In genomic region chr19:55398200-55398947, GRCh38 we compare ENCODE assay signal across 11 cellular contexts. TPM values are rescaled to one million over a fixed set of nuclear protein-coding genes. Genes with fewer than 3 reads are reported as not detected.
DNase-seq lines count a peak whose midpoint lies in the region; ATAC-seq lines count a peak whose summit lies in the region.
"Had no signal": no experiment of that assay in that cellular context is flagged by ENCODE, and none has a peak within 500 bp of the region (broad histone marks: within the 10 kb centered on the region; RNA-seq: fewer than 3 reads in every experiment).

No MANE protein-coding gene starts in this region.

- CTCF ChIA-PET in activated CD8-positive, alpha-beta memory T cell treated with anti-CD3 and anti-CD28 coated beads, Interleukin-2, amount 10 ng/mL, durations not matched to agents 7 days and 5 days (lab: Charles Lee), result no interaction called here

- H3K27me3 Mint-ChIP-seq in activated CD8-positive, alpha-beta memory T cell treated with anti-CD3 and anti-CD28 coated beads, Interleukin-2, amount 10 ng/mL, durations not matched to agents 7 days and 5 days, result no peaks in the 10 kb centered on the region
- no peaks in the 10 kb centered on the region for H3K27me3 Mint-ChIP-seq in T-helper 2 cell treated with Interferon-gamma antibody and Interleukin-4, amounts not matched to agents 5 μg/mL and 100 μg/mL, for 36 hours (ENCODE audit: low read depth)
- H3K27me3 Mint-ChIP-seq in stimulated activated naive B cell treated with anti-CD40 and anti-IgM and Interleukin-4, amounts not matched to agents 10 μg/mL and 1 μg/mL and 100 μg/mL, for 72 hours, result no peaks in the 10 kb centered on the region

- H3K9me3 Mint-ChIP-seq in activated CD8-positive, alpha-beta memory T cell treated with anti-CD3 and anti-CD28 coated beads, Interleukin-2, amount 10 ng/mL, durations not matched to agents 7 days and 5 days (ENCODE audit: low read depth), result no peaks in the 10 kb centered on the region
- no peaks in the 10 kb centered on the region for H3K9me3 Mint-ChIP-seq in T-helper 2 cell treated with Interferon-gamma antibody and Interleukin-4, amounts not matched to agents 5 μg/mL and 100 μg/mL, for 36 hours
- no peaks in the 10 kb centered on the region for H3K9me3 Mint-ChIP-seq in stimulated activated naive B cell treated with anti-CD40 and anti-IgM and Interleukin-4, amounts not matched to agents 10 μg/mL and 1 μg/mL and 100 μg/mL, for 72 hours

- ATAC-seq in activated CD8-positive, alpha-beta memory T cell treated with anti-CD3 and anti-CD28 coated beads, Interleukin-2, amount 10 ng/mL, durations not matched to agents 7 days and 5 days, result peak; percentile 43
- ATAC-seq in stimulated activated naive B cell treated with anti-CD40 and anti-IgM and Interleukin-4, amounts not matched to agents 10 μg/mL and 1 μg/mL and 100 μg/mL, for 72 hours (replicated peaks), result peak in 1 of 2 donors; percentile 34
- ATAC-seq in HG03025 (IDR thresholded peaks at IDR 0.05; ENCODE audit: low FRiP score, unreplicated experiment), result no peak
- ATAC-seq: sciatic nerve had no signal

- H3K36me3 Mint-ChIP-seq in activated CD8-positive, alpha-beta memory T cell treated with anti-CD3 and anti-CD28 coated beads, Interleukin-2, amount 10 ng/mL, durations not matched to agents 7 days and 5 days, result peaks cover 30% of the 10 kb centered on the region
- peaks cover 32% of the 10 kb centered on the region for H3K36me3 Mint-ChIP-seq in T-helper 2 cell treated with Interferon-gamma antibody and Interleukin-4, amounts not matched to agents 5 μg/mL and 100 μg/mL, for 36 hours (ENCODE audit: low read depth)
- H3K36me3 Mint-ChIP-seq in stimulated activated naive B cell treated with anti-CD40 and anti-IgM and Interleukin-4, amounts not matched to agents 10 μg/mL and 1 μg/mL and 100 μg/mL, for 72 hours, result peaks cover 12 to 38% of the 10 kb centered on the region in 2 donors

- DNase-seq in activated CD8-positive, alpha-beta memory T cell treated with anti-CD3 and anti-CD28 coated beads, Interleukin-2, amount 10 ng/mL, durations not matched to agents 7 days and 5 days, result no peak
- no peak for DNase-seq in activated CD8-positive, alpha-beta memory T cell treated with anti-CD3 and anti-CD28 coated beads, Interleukin-2, amount 50 U/mL, for 48 hours
- no peak for DNase-seq in T-helper 2 cell treated with Interferon-gamma antibody and Interleukin-4, amounts not matched to agents 5 μg/mL and 100 μg/mL, for 36 hours (ENCODE audit: low spot score)
- DNase-seq in stimulated activated naive B cell treated with anti-CD40 and anti-IgM and Interleukin-4, amounts not matched to agents 10 μg/mL and 1 μg/mL and 100 μg/mL, for 72 hours, result no peak
- DNase-seq in caudate nucleus (lab: John Stamatoyannopoulos, UW), result no peak
- DNase-seq: cerebellar nuclear complex; NCI-H1417; NK-92 treated with Interleukin-12 subunit alpha and Interleukin-12 subunit beta, amount 100 ng/mL, for 24 hours had no signal

- H3K27ac Mint-ChIP-seq in activated CD8-positive, alpha-beta memory T cell treated with anti-CD3 and anti-CD28 coated beads, Interleukin-2, amount 10 ng/mL, durations not matched to agents 7 days and 5 days, result peak overlapping the region; percentile 88
- H3K27ac Mint-ChIP-seq in T-helper 2 cell treated with Interferon-gamma antibody and Interleukin-4, amounts not matched to agents 5 μg/mL and 100 μg/mL, for 36 hours, result peak overlapping the region; percentile 74
- peak overlapping the region; percentile 17 for H3K27ac Mint-ChIP-seq in stimulated activated naive B cell treated with anti-CD40 and anti-IgM and Interleukin-4, amounts not matched to agents 10 μg/mL and 1 μg/mL and 100 μg/mL, for 72 hours

- no peak overlapping the region for H3K27ac ChIP-seq in caudate nucleus (ENCODE audit: low read depth, low read length)

- H3K4me1 Mint-ChIP-seq in activated CD8-positive, alpha-beta memory T cell treated with anti-CD3 and anti-CD28 coated beads, Interleukin-2, amount 10 ng/mL, durations not matched to agents 7 days and 5 days, result peaks cover 38% of the 10 kb centered on the region
- peaks cover 14% of the 10 kb centered on the region for H3K4me1 Mint-ChIP-seq in T-helper 2 cell treated with Interferon-gamma antibody and Interleukin-4, amounts not matched to agents 5 μg/mL and 100 μg/mL, for 36 hours (ENCODE audit: low read depth)
- H3K4me1 Mint-ChIP-seq in stimulated activated naive B cell treated with anti-CD40 and anti-IgM and Interleukin-4, amounts not matched to agents 10 μg/mL and 1 μg/mL and 100 μg/mL, for 72 hours, result peaks cover 3 to 14% of the 10 kb centered on the region in 2 donors

- H3K4me3 Mint-ChIP-seq in activated CD8-positive, alpha-beta memory T cell treated with anti-CD3 and anti-CD28 coated beads, Interleukin-2, amount 10 ng/mL, durations not matched to agents 7 days and 5 days, result peak overlapping the region; percentile 59
- H3K4me3 Mint-ChIP-seq in T-helper 2 cell treated with Interferon-gamma antibody and Interleukin-4, amounts not matched to agents 5 μg/mL and 100 μg/mL, for 36 hours, result peak overlapping the region; percentile 7
- no peak overlapping the region for H3K4me3 Mint-ChIP-seq in stimulated activated naive B cell treated with anti-CD40 and anti-IgM and Interleukin-4, amounts not matched to agents 10 μg/mL and 1 μg/mL and 100 μg/mL, for 72 hours

RNA-seq across cellular contexts. Expression of gene UBE2S, which starts 9.2 kb away (rescaled TPM):
- 100 to 1,000 TPM; 311 to 421 TPM for total RNA-seq in activated CD8-positive, alpha-beta memory T cell treated with anti-CD3 and anti-CD28 coated beads, Interleukin-2, amount 10 ng/mL, durations not matched to agents 7 days and 5 days

RNA-seq across cellular contexts. Expression of gene RPL28, which starts 12.6 kb away (rescaled TPM):
- 1,000 to 10,000 TPM; 2,244 to 2,759 TPM for total RNA-seq in activated CD8-positive, alpha-beta memory T cell treated with anti-CD3 and anti-CD28 coated beads, Interleukin-2, amount 10 ng/mL, durations not matched to agents 7 days and 5 days

RNA-seq across cellular contexts. Expression of gene TMEM238, which starts 14.3 kb away (rescaled TPM):
- 10 to 100 TPM; 14.1 to 23.0 TPM for total RNA-seq in activated CD8-positive, alpha-beta memory T cell treated with anti-CD3 and anti-CD28 coated beads, Interleukin-2, amount 10 ng/mL, durations not matched to agents 7 days and 5 days
- total RNA-seq: urinary bladder had no signal

RNA-seq across cellular contexts. Expression of gene TMEM190, which starts 21.7 kb away (rescaled TPM):
- total RNA-seq in activated CD8-positive, alpha-beta memory T cell treated with anti-CD3 and anti-CD28 coated beads, Interleukin-2, amount 10 ng/mL, durations not matched to agents 7 days and 5 days, result not detected
- total RNA-seq: sciatic nerve, urinary bladder had no signal

RNA-seq across cellular contexts. Expression of gene IL11, which starts 28.1 kb away (rescaled TPM):
- total RNA-seq in activated CD8-positive, alpha-beta memory T cell treated with anti-CD3 and anti-CD28 coated beads, Interleukin-2, amount 10 ng/mL, durations not matched to agents 7 days and 5 days, result under 1 TPM; 0.50 to 0.68 TPM

Comparison
In these comparisons a context has a peak if more than half of its experiments do, and no peak if none do; other contexts are left out.
1. H3K27ac Mint-ChIP-seq: peak in every context shown above with its lines; median percentile 88 in activated CD8-positive, alpha-beta memory T cell treated with anti-CD3 and anti-CD28 coated beads, Interleukin-2, amount 10 ng/mL, durations not matched to agents 7 days and 5 days; 74 in T-helper 2 cell treated with Interferon-gamma antibody and Interleukin-4, amounts not matched to agents 5 μg/mL and 100 μg/mL, for 36 hours; 17 in stimulated activated naive B cell treated with anti-CD40 and anti-IgM and Interleukin-4, amounts not matched to agents 10 μg/mL and 1 μg/mL and 100 μg/mL, for 72 hours.
2. H3K4me3 Mint-ChIP-seq: peak in activated CD8-positive, alpha-beta memory T cell treated with anti-CD3 and anti-CD28 coated beads, Interleukin-2, amount 10 ng/mL, durations not matched to agents 7 days and 5 days (single experiment) and T-helper 2 cell treated with Interferon-gamma antibody and Interleukin-4, amounts not matched to agents 5 μg/mL and 100 μg/mL, for 36 hours (single experiment); none in stimulated activated naive B cell treated with anti-CD40 and anti-IgM and Interleukin-4, amounts not matched to agents 10 μg/mL and 1 μg/mL and 100 μg/mL, for 72 hours (0 of 2).